8 cellular contexts compared by ENCODE assay signal in the genomic region with DNA sequence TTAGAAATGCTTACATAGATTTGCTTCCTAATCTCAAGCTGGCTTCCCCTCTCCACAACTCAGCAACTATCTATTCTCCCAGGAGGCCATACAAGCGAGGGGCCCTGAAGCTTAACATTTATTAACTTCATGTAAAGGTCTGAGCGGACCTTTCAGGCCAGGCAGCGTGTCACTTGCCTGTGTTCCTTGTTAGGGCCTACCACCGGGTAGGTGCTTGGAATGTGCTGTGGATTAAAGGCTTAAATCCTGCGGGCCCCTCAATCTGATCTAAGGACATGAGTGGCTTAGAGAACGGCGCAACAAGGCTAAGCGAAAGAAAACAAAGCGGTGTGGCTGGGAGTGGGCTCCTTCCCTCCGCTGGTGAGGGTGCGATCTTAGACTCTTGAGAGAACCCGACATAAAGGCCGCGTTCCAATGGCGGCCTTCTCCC. TPM values are rescaled to one million over a fixed set of nuclear protein-coding genes. Genes with fewer than 3 reads are reported as not detected.
DNase-seq lines count a peak whose midpoint lies in the region; ATAC-seq and TF ChIP-seq lines count a peak whose summit lies in the region.

No MANE protein-coding gene starts in this region.

- H3K4me3 ChIP-seq in LNCaP clone FGC (ENCODE audit: low read depth, low read length): peak overlapping the region; percentile 89
- H3K4me3 ChIP-seq in mononuclear cell (ENCODE audit: low read length): peak overlapping the region; percentile 73

- no peaks in the 10 kb centered on the region for H3K36me3 Mint-ChIP-seq in chondrocyte (ENCODE audit: low read depth)

- no peaks in the 10 kb centered on the region for H3K9me3 Mint-ChIP-seq in chondrocyte (ENCODE audit: low read depth)

- DNase-seq in GM10266 (ENCODE audit: extremely low spot score) (peak; percentile 20), LNCaP clone FGC (ENCODE audit: low read depth) (no peak), chondrocyte (ENCODE audit: low spot score) (no peak), NCI-H2081 treated with DMSO at 0.1 percent for 48 hours (lab: John Stamatoyannopoulos, UW) (no peak), NCI-H2029 treated with DMSO at 0.1 percent for 48 hours (lab: John Stamatoyannopoulos, UW) (no peak)

- peaks cover 76% of the 10 kb centered on the region for H3K4me1 Mint-ChIP-seq in chondrocyte (ENCODE audit: low read depth)

- H3K27ac Mint-ChIP-seq in chondrocyte (ENCODE audit: unreplicated experiment): peak overlapping the region; percentile 99

- no peaks in the 10 kb centered on the region for H3K27me3 Mint-ChIP-seq in chondrocyte (ENCODE audit: low read depth)

- H3K27me3 ChIP-seq in mononuclear cell (ENCODE audit: insufficient read depth, low read length): no peaks in the 10 kb centered on the region

- ATAC-seq in GM21381 (IDR thresholded peaks at IDR 0.05; ENCODE audit: unreplicated experiment) (no peak), HG03521 (IDR thresholded peaks at IDR 0.05; ENCODE audit: unreplicated experiment) (no peak)

- H3K9me3 ChIP-seq in mononuclear cell (ENCODE audit: low read depth, low read length): no peaks in the 10 kb centered on the region

- peak overlapping the region; percentile 90 for H3K4me3 Mint-ChIP-seq in chondrocyte (ENCODE audit: unreplicated experiment)

- no peak for TF ChIP-seq CTCF in GM10266 (IDR thresholded peaks at IDR 0.05; ENCODE audit: control insufficient read depth, insufficient read depth, low read depth, missing control alignments)
- TF ChIP-seq CTCF in LNCaP clone FGC (IDR thresholded peaks at IDR 0.05; ENCODE audit: control insufficient read depth, extremely low read depth, insufficient read depth): no peak
- no peak for TF ChIP-seq CTCF in chondrocyte (IDR thresholded peaks at IDR 0.05)

- H3K4me1 ChIP-seq in mononuclear cell (ENCODE audit: insufficient read depth, low read length): peaks cover 36% of the 10 kb centered on the region

RNA-seq across cellular contexts. Expression of a gene that starts 0.7 kb away (rescaled TPM):
- total RNA-seq in chondrocyte (112 to 117 TPM (median 112 TPM) in 3 replicates), mononuclear cell (39.9 TPM)

RNA-seq across cellular contexts. Expression of a gene that starts 24.8 kb away (rescaled TPM):
- 19.8 to 21.9 TPM (median 19.9 TPM) in 3 replicates for total RNA-seq in chondrocyte
- total RNA-seq in mononuclear cell: 25.2 TPM
